Comparison of ENCODE assay signal across 11 cellular contexts in the genomic region with DNA sequence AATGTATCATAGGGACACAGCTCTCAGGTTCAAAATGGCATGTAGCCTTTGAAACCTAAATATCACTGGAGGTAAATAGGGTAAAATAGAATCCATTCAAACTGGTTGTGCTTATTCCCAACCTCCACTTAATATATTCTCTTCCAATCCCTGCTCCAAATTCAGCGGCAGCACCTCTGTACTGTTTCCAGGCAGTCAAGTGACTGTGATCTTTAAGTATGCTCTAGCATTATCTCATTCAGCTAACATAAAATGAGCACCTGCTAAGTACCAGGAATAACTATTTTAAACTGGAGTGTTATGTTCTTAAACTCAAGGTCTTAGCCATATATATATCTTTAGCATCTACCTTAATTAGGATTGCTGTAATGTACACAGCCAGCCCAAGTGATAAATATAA.
"Had no signal": no experiment of that assay in that cellular context is flagged by ENCODE, and none has a peak within 500 bp of the region (broad histone marks: within the 10 kb centered on the region; RNA-seq: fewer than 3 reads in every experiment).

No MANE protein-coding gene starts in this region.

- DNase-seq: GM23248, GOT3, H7, HFFc6, IMR-90, KG1 had no signal

- ATAC-seq: HCT116, K562 had no signal

- H3K36me3 ChIP-seq: HAP-1 had no signal

- H3K9me3 ChIP-seq: HAP-1 had no signal

- H3K4me3 ChIP-seq: GM23248, HAP-1, K562 had no signal

- H3K27ac ChIP-seq: GM23248, HL-60 had no signal

- FAIRE-seq: HTR-8/SVneo, K562 had no signal
